In genomic region chr5:103896593-103896992, GRCh38 we compare ENCODE assay signal across 17 cellular contexts.
"Had no signal": no experiment of that assay in that cellular context is flagged by ENCODE, and none has a peak within 500 bp of the region (broad histone marks: within the 10 kb centered on the region; RNA-seq: fewer than 3 reads in every experiment).

No MANE protein-coding gene starts in this region.

- H3K4me1 ChIP-seq: esophagus muscularis mucosa, gastrocnemius medialis, heart right ventricle, stomach, transverse colon had no signal

- H3K27me3 ChIP-seq: esophagus muscularis mucosa, gastrocnemius medialis, heart right ventricle, stomach, transverse colon had no signal

- H3K27ac ChIP-seq: epithelial cell of prostate, esophagus muscularis mucosa, gastrocnemius medialis, heart right ventricle, skin epidermis, stomach, thoracic aorta, transverse colon had no signal

- DNase-seq: effector memory CD8-positive, alpha-beta T cell; gastrocnemius medialis; heart right ventricle; hypothalamus; kidney glomerular epithelial cell; naive thymus-derived CD8-positive, alpha-beta T cell; posterior cingulate gyrus; stimulated activated CD4-positive, alpha-beta T cell treated with anti-CD3 and anti-CD28 coated beads, Interleukin-12 subunit alpha, Interleukin-12 subunit beta, amount 100 ng/mL, for 4 hours; stimulated activated naive CD4-positive, alpha-beta T cell; stomach; substantia nigra; transverse colon had no signal

- H3K4me3 ChIP-seq: esophagus muscularis mucosa, gastrocnemius medialis, heart right ventricle, skin epidermis, stomach, thoracic aorta, transverse colon had no signal

- ATAC-seq: effector memory CD8-positive, alpha-beta T cell; gastrocnemius medialis; heart right ventricle; naive thymus-derived CD8-positive, alpha-beta T cell; sciatic nerve had no signal

- H3K36me3 ChIP-seq: esophagus muscularis mucosa, gastrocnemius medialis, heart right ventricle, stomach, thoracic aorta, transverse colon had no signal
